ENCODE assay signal across 11 cellular contexts in the genomic region with DNA sequence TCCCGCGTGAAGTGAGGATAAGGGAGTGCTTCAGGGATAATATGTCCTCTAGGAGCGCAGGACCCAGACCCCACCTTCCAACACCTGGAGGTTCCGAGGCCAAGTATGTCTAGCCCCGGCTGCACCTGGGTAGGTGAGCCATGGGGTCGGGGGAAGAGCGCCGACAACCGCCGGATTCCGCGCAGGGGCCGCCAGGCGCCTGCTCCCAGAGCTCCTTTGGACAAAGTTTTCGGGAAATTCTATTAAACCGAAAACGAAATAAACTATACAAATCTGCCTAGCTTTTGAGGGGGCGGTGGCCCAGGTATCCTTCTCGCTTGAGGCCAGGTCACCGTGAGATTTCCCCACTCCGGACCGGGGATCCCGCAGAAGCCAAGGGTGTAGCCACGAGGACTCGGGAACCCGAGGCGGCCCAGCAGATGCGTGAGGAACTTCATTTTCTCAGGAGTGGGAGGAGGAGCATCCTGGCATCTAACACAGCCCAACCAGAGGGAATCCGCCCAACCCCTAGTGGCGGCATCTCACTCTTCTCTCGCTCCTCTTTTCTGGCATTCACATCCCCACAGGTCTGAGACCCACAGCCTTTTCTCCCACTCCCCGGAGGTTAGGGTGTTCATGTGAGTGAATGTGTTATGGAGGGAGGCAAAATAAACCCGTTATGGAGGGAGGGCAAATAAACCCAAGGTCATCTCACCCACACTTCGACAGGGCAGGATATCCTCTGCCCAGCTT. TPM values are rescaled to one million over a fixed set of nuclear protein-coding genes. Genes with fewer than 3 reads are reported as not detected.
DNase-seq lines count a peak whose midpoint lies in the region; ATAC-seq and TF ChIP-seq lines count a peak whose summit lies in the region.
"Had no signal": no experiment of that assay in that cellular context is flagged by ENCODE, and none has a peak within 500 bp of the region (broad histone marks: within the 10 kb centered on the region; RNA-seq: fewer than 3 reads in every experiment).

No MANE protein-coding gene starts in this region.

- H3K4me3 Mint-ChIP-seq in brain: peak overlapping the region; percentile 52 to 98 (median 89)
- peak overlapping the region; percentile 92 for H3K4me3 Mint-ChIP-seq in natural killer cell treated with Interleukin-12 subunit alpha and Interleukin-12 subunit beta and Interleukin-15 and Interleukin-18, amount 100 ng/mL, for 72 hours

- peaks cover 56% of the 10 kb centered on the region for H3K4me1 Mint-ChIP-seq in brain
- H3K4me1 Mint-ChIP-seq in natural killer cell treated with Interleukin-12 subunit alpha and Interleukin-12 subunit beta and Interleukin-15 and Interleukin-18, amount 100 ng/mL, for 72 hours (ENCODE audit: low read depth in 2 of 2): peaks cover 41 to 49% of the 10 kb centered on the region in 2 donors

- peaks cover 100% of the 10 kb centered on the region for H3K27me3 Mint-ChIP-seq in brain
- H3K27me3 Mint-ChIP-seq in natural killer cell treated with Interleukin-12 subunit alpha and Interleukin-12 subunit beta and Interleukin-15 and Interleukin-18, amount 100 ng/mL, for 72 hours: peaks cover 46 to 64% of the 10 kb centered on the region in 2 donors

- peak; percentile 36 for DNase-seq in DMS 273 (lab: John Stamatoyannopoulos, UW; ENCODE audit: unreplicated experiment)
- no peak for DNase-seq in DMS 273 treated with DMSO at 0.1 percent for 48 hours (lab: John Stamatoyannopoulos, UW)
- peak; percentile 42 for DNase-seq in KBM-7
- DNase-seq in natural killer cell treated with Interleukin-12 subunit alpha and Interleukin-12 subunit beta and Interleukin-15 and Interleukin-18, amount 100 ng/mL, for 72 hours (ENCODE audit: low spot score): no peak
- no peak for DNase-seq in omental fat pad (ENCODE audit: low spot score)
- DNase-seq: activated CD4-positive, alpha-beta T cell treated with anti-CD3 and anti-CD28 coated beads, Interleukin-2, amount 50 U/mL, for 4 hours; stimulated activated CD4-positive, alpha-beta T cell treated with anti-CD3 and anti-CD28 coated beads, Interleukin-12 subunit alpha, Interleukin-12 subunit beta, amount 100 ng/mL, for 4 hours had no signal

- H3K27ac Mint-ChIP-seq in brain: peak overlapping the region in 3 of 5 experiments; percentile 46 to 99 (median 99)
- H3K27ac Mint-ChIP-seq in natural killer cell treated with Interleukin-12 subunit alpha and Interleukin-12 subunit beta and Interleukin-15 and Interleukin-18, amount 100 ng/mL, for 72 hours: no peak overlapping the region

- in situ Hi-C loops in KBM-7 (cut with MboI; ENCODE audit: low pct_unique_long_range_greater_than_20kb, low sequenced_read_pairs): no loop called here

- H3K9me3 Mint-ChIP-seq in brain: peaks cover 0 to 19% (median 3%) of the 10 kb centered on the region in 5 experiments
- no peaks in the 10 kb centered on the region for H3K9me3 Mint-ChIP-seq in natural killer cell treated with Interleukin-12 subunit alpha and Interleukin-12 subunit beta and Interleukin-15 and Interleukin-18, amount 100 ng/mL, for 72 hours

- H3K36me3 Mint-ChIP-seq in brain: no peaks in the 10 kb centered on the region
- H3K36me3 Mint-ChIP-seq in natural killer cell treated with Interleukin-12 subunit alpha and Interleukin-12 subunit beta and Interleukin-15 and Interleukin-18, amount 100 ng/mL, for 72 hours: peaks cover 14% of the 10 kb centered on the region

- no peak for ATAC-seq in natural killer cell treated with Interleukin-12 subunit alpha and Interleukin-12 subunit beta and Interleukin-15 and Interleukin-18, amount 100 ng/mL, for 72 hours
- ATAC-seq in GM18517 (IDR thresholded peaks at IDR 0.05; ENCODE audit: unreplicated experiment) (no peak), omental fat pad (ENCODE audit: low FRiP score) (no peak), GM18873 (IDR thresholded peaks at IDR 0.05; ENCODE audit: low FRiP score, unreplicated experiment) (no peak)

- TF ChIP-seq CTCF in brain (conservative IDR thresholded peaks at IDR 0.05) (no peak), omental fat pad (IDR thresholded peaks at IDR 0.05) (no peak)

RNA-seq across cellular contexts. Expression of a gene that starts 2.3 kb away (rescaled TPM):
- polyA plus RNA-seq in brain (ENCODE audit: insufficient read depth, low read depth, low replicate concordance): 19.7 TPM
- 1 to 10 TPM; 1.1 to 3.6 TPM for total RNA-seq in natural killer cell treated with Interleukin-12 subunit alpha and Interleukin-12 subunit beta and Interleukin-15 and Interleukin-18, amount 100 ng/mL, for 72 hours
- not detected for total RNA-seq in omental fat pad
- total RNA-seq: liver had no signal
- polyA plus RNA-seq: liver had no signal

Comparison
In these comparisons a context has a peak if more than half of its experiments do, and no peak if none do; other contexts are left out.
1. DNase-seq: peak in DMS 273 (single experiment) and KBM-7 (single experiment); none in DMS 273 treated with DMSO at 0.1 percent for 48 hours (single experiment), natural killer cell treated with Interleukin-12 subunit alpha and Interleukin-12 subunit beta and Interleukin-15 and Interleukin-18, amount 100 ng/mL, for 72 hours (single experiment) and omental fat pad (single experiment).
2. H3K27ac Mint-ChIP-seq: peak in brain (3 of 5); none in natural killer cell treated with Interleukin-12 subunit alpha and Interleukin-12 subunit beta and Interleukin-15 and Interleukin-18, amount 100 ng/mL, for 72 hours (0 of 2).